In genomic region chr6:161434921-161435411, GRCh38 we compare ENCODE assay signal across 8 cellular contexts.
DNase-seq lines count a peak whose midpoint lies in the region; ATAC-seq and TF ChIP-seq lines count a peak whose summit lies in the region.
"Had no signal": no experiment of that assay in that cellular context is flagged by ENCODE, and none has a peak within 500 bp of the region (broad histone marks: within the 10 kb centered on the region; RNA-seq: fewer than 3 reads in every experiment).

No MANE protein-coding gene starts in this region.

- H3K4me3 ChIP-seq in lower lobe of right lung (no peak overlapping the region), tibial artery (peak overlapping the region; percentile 14 to 23)

- no peaks in the 10 kb centered on the region for H3K4me1 Mint-ChIP-seq in T-helper 2 cell treated with Interferon-gamma antibody and Interleukin-4, amounts not matched to agents 5 μg/mL and 100 μg/mL, for 36 hours (ENCODE audit: low read depth)

- TF ChIP-seq CTCF in lower lobe of right lung (IDR thresholded peaks at IDR 0.05) (no peak), tibial artery (IDR thresholded peaks at IDR 0.05) (no peak)

- no peak overlapping the region for H3K27ac ChIP-seq in lower lobe of right lung
- H3K27ac ChIP-seq in tibial artery, result peak overlapping the region in 1 of 2 donors; percentile 27

- H3K36me3 Mint-ChIP-seq in T-helper 2 cell treated with Interferon-gamma antibody and Interleukin-4, amounts not matched to agents 5 μg/mL and 100 μg/mL, for 36 hours (ENCODE audit: low read depth), result no peaks in the 10 kb centered on the region

- H3K4me3 Mint-ChIP-seq in T-helper 2 cell treated with Interferon-gamma antibody and Interleukin-4, amounts not matched to agents 5 μg/mL and 100 μg/mL, for 36 hours, result no peak overlapping the region

- no peaks in the 10 kb centered on the region for H3K9me3 ChIP-seq in lower lobe of right lung
- H3K9me3 ChIP-seq in tibial artery, result no peaks in the 10 kb centered on the region

- no peaks in the 10 kb centered on the region for H3K27me3 Mint-ChIP-seq in T-helper 2 cell treated with Interferon-gamma antibody and Interleukin-4, amounts not matched to agents 5 μg/mL and 100 μg/mL, for 36 hours (ENCODE audit: low read depth)

- intact Hi-C loops in lower lobe of right lung (cut with DNase I) (no loop called here), tibial artery (cut with DNase I; ENCODE audit: low total_unique reads) (no loop called here), posterior vena cava (cut with DNase I) (no loop called here)

- no peak for TF ChIP-seq EP300 in Ishikawa (IDR thresholded peaks at IDR 0.05; ENCODE audit: borderline replicate concordance)

- no peak for TF ChIP-seq RAD21 in Ishikawa (IDR thresholded peaks at IDR 0.05; ENCODE audit: low read depth)

- H3K4me1 ChIP-seq in lower lobe of right lung (no peaks in the 10 kb centered on the region), tibial artery (peaks cover 0 to 23% (median 12%) of the 10 kb centered on the region in 4 donors)

- no peaks in the 10 kb centered on the region for H3K27me3 ChIP-seq in lower lobe of right lung (ENCODE audit: low read depth)
- H3K27me3 ChIP-seq in tibial artery, result no peaks in the 10 kb centered on the region

- no peaks in the 10 kb centered on the region for H3K9me3 Mint-ChIP-seq in T-helper 2 cell treated with Interferon-gamma antibody and Interleukin-4, amounts not matched to agents 5 μg/mL and 100 μg/mL, for 36 hours

- H3K36me3 ChIP-seq in lower lobe of right lung (no peaks in the 10 kb centered on the region), tibial artery (no peaks in the 10 kb centered on the region)

- no peak overlapping the region for H3K27ac Mint-ChIP-seq in T-helper 2 cell treated with Interferon-gamma antibody and Interleukin-4, amounts not matched to agents 5 μg/mL and 100 μg/mL, for 36 hours

- peak; percentile 31 to 34 for ATAC-seq in lower lobe of right lung

- DNase-seq in dedifferentiated amniotic fluid mesenchymal stem cell (ENCODE audit: extremely low spot score) (peak; percentile 95), lower lobe of right lung (no peak), tibial artery (no peak), posterior vena cava (ENCODE audit: low spot score) (no peak), NCI-H1436 (lab: John Stamatoyannopoulos, UW) (no peak)
- DNase-seq in T-helper 2 cell treated with Interferon-gamma antibody and Interleukin-4, amounts not matched to agents 5 μg/mL and 100 μg/mL, for 36 hours (ENCODE audit: low spot score), result no peak
- DNase-seq: NCI-H82 had no signal

TF ChIP-seq in Ishikawa, 13 proteins besides CTCF, POLR2A, EP300 and RAD21:
- 0 out of 2 replicates have a peak, but pooled peaks have one; percentile 17 for TF ChIP-seq TEAD4 (IDR thresholded peaks at IDR 0.05)
- no peak for TF ChIP-seq NFIC (IDR thresholded peaks at IDR 0.05)
- no peak for TF ChIP-seq CREB1 (IDR thresholded peaks at IDR 0.05; ENCODE audit: low read depth)
- TF ChIP-seq, protein P1, sequence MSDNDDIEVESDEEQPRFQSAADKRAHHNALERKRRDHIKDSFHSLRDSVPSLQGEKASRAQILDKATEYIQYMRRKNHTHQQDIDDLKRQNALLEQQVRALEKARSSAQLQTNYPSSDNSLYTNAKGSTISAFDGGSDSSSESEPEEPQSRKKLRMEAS (IDR thresholded peaks at IDR 0.05), result no peak
- TF ChIP-seq TCF12 (IDR thresholded peaks at IDR 0.05; ENCODE audit: low read depth), result 0 out of 2 replicates have a peak, but pooled peaks have one; percentile 17
